Comparison of ENCODE assay signal across 27 cellular contexts in genomic region chr4:74983229-74983628, GRCh38.
"Had no signal": no experiment of that assay in that cellular context is flagged by ENCODE, and none has a peak within 500 bp of the region (broad histone marks: within the 10 kb centered on the region; RNA-seq: fewer than 3 reads in every experiment).

No MANE protein-coding gene starts in this region.

- H3K4me1 ChIP-seq: colonic mucosa, foreskin keratinocyte, gastroesophageal sphincter, left lung, prostate gland, stomach, vagina had no signal

- ATAC-seq: esophagus mucosa; foreskin keratinocyte; gastroesophageal sphincter; heart right ventricle; left lung; naive thymus-derived CD8-positive, alpha-beta T cell had no signal

- H3K36me3 ChIP-seq: colonic mucosa, gastroesophageal sphincter, heart right ventricle, left lung, prostate gland, right atrium auricular region, stomach, thyroid gland, vagina had no signal

- H3K27ac ChIP-seq: colonic mucosa, epithelial cell of prostate, foreskin keratinocyte, gastroesophageal sphincter, heart right ventricle, left lung, prostate gland, right atrium auricular region, stomach, thyroid gland, vagina had no signal

- H3K4me3 ChIP-seq: colonic mucosa, gastroesophageal sphincter, heart right ventricle, left lung, prostate gland, right atrium auricular region, stomach, thyroid gland, vagina had no signal

- H3K27ac Mint-ChIP-seq: dendritic cell treated with granulocyte-macrophage colony-stimulating factor and Interleukin-4, amounts not matched to agents 40 ng/mL and 50 ng/mL, for 4 days; endodermal cell; naive thymus-derived CD8-positive, alpha-beta T cell; nephron progenitor cell had no signal

- H3K4me1 Mint-ChIP-seq: naive thymus-derived CD8-positive, alpha-beta T cell; nephron progenitor cell had no signal

- H3K9me3 ChIP-seq: colonic mucosa, gastroesophageal sphincter, prostate gland, thyroid gland, vagina had no signal

- H3K27me3 ChIP-seq: colonic mucosa, gastroesophageal sphincter, heart right ventricle, left lung, right atrium auricular region, stomach, thyroid gland, vagina had no signal

- H3K4me3 Mint-ChIP-seq: dendritic cell treated with granulocyte-macrophage colony-stimulating factor and Interleukin-4, amounts not matched to agents 40 ng/mL and 50 ng/mL, for 4 days; endodermal cell; naive thymus-derived CD8-positive, alpha-beta T cell; nephron progenitor cell had no signal

- DNase-seq: colonic mucosa; effector CD8-positive, alpha-beta T cell; endodermal cell; foreskin keratinocyte; glutamatergic neuron; heart right ventricle; hippocampal formation; left cardiac atrium; left lung; mesendoderm; midbrain; naive thymus-derived CD8-positive, alpha-beta T cell; nephron progenitor cell; nucleus accumbens; small intestine; stimulated activated CD4-positive, alpha-beta T cell treated with anti-CD3 and anti-CD28 coated beads, Interleukin-15, amount 100 ng/mL, for 24 hours; stimulated activated CD4-positive, alpha-beta T cell treated with anti-CD3 and anti-CD28 coated beads, Interleukin-2, amount 100 ng/mL, for 48 hours; stimulated activated naive CD4-positive, alpha-beta T cell treated with Interleukin-2 at 50 U/mL for 16 hours; stomach; thyroid gland had no signal
